ENCODE assay signal across 8 cellular contexts in genomic region chr19:9435279-9436268, GRCh38. TPM values are rescaled to one million over a fixed set of nuclear protein-coding genes. Genes with fewer than 3 reads are reported as not detected.
DNase-seq lines count a peak whose midpoint lies in the region; ATAC-seq and TF ChIP-seq lines count a peak whose summit lies in the region.

TSS of gene ZNF266 (minus strand) at chr19:9435573. CDS start at chr19:9420089, 15,484 bp downstream.

- H3K27ac ChIP-seq in adipose tissue (ENCODE audit: low read depth, low read length) (peak within 1 kb of the TSS; percentile 76), upper lobe of right lung (peak within 1 kb of the TSS; percentile 91)

- H3K9me3 ChIP-seq in upper lobe of right lung, result peaks cover 7% of the 10 kb centered on the region

- no peaks in the 10 kb centered on the region for H3K27me3 ChIP-seq in upper lobe of right lung

- TF ChIP-seq CTCF in GM12874 (IDR thresholded peaks at IDR 0.05; ENCODE audit: insufficient read depth, low read depth, low read length), result peak; percentile 69
- peak; percentile 62 for TF ChIP-seq CTCF in upper lobe of right lung (IDR thresholded peaks at IDR 0.05)

- peak within 1 kb of the TSS; percentile 81 for H3K4me3 ChIP-seq in upper lobe of right lung

- intact Hi-C loops in left cardiac atrium (cut with DNase I) (no loop called here), posterior vena cava (cut with DNase I) (no loop called here), upper lobe of right lung (cut with DNase I) (no loop called here)

- H3K36me3 ChIP-seq in upper lobe of right lung, result peaks cover 17% of the 10 kb centered on the region

- peaks cover 13% of the 10 kb centered on the region for H3K4me1 ChIP-seq in upper lobe of right lung

- peak; percentile 88 for DNase-seq in NCI-H1436 (lab: John Stamatoyannopoulos, UW)
- peak; percentile 88 for DNase-seq in T follicular helper cell (ENCODE audit: low read depth)
- peak; percentile 94 for DNase-seq in left cardiac atrium
- DNase-seq in posterior vena cava (ENCODE audit: low spot score), result peak; percentile 96
- DNase-seq in upper lobe of right lung, result peak; percentile 94

- ATAC-seq in HG02798 (IDR thresholded peaks at IDR 0.05; ENCODE audit: poor library complexity, unreplicated experiment) (peak; percentile 93), left cardiac atrium (peak; percentile 98), upper lobe of right lung (peak; percentile 96)

- 10 to 14% (median 14%) methylated on average over 56 of the region's 56 CpGs for WGBS in adipose tissue, 3 donors

RNA-seq across cellular contexts. Expression of gene ZNF266, which starts in this region (rescaled TPM):
- 10 to 100 TPM; 10.8 to 12.9 (median 11.0) TPM for polyA plus RNA-seq in adipose tissue
- 10 to 100 TPM; 10.8 to 12.1 TPM for total RNA-seq in left cardiac atrium
- 10 to 100 TPM; 19.3 to 20.0 TPM for total RNA-seq in posterior vena cava
- 24.5 TPM for total RNA-seq in upper lobe of right lung

Comparison
In these comparisons a context has a peak if more than half of its experiments do, and no peak if none do; other contexts are left out.
1. Peak in every context shown above with its lines: DNase-seq, ATAC-seq, H3K4me3 ChIP-seq and H3K27ac ChIP-seq.